Comparison of ENCODE assay signal across 1 cellular context in the genomic region with DNA sequence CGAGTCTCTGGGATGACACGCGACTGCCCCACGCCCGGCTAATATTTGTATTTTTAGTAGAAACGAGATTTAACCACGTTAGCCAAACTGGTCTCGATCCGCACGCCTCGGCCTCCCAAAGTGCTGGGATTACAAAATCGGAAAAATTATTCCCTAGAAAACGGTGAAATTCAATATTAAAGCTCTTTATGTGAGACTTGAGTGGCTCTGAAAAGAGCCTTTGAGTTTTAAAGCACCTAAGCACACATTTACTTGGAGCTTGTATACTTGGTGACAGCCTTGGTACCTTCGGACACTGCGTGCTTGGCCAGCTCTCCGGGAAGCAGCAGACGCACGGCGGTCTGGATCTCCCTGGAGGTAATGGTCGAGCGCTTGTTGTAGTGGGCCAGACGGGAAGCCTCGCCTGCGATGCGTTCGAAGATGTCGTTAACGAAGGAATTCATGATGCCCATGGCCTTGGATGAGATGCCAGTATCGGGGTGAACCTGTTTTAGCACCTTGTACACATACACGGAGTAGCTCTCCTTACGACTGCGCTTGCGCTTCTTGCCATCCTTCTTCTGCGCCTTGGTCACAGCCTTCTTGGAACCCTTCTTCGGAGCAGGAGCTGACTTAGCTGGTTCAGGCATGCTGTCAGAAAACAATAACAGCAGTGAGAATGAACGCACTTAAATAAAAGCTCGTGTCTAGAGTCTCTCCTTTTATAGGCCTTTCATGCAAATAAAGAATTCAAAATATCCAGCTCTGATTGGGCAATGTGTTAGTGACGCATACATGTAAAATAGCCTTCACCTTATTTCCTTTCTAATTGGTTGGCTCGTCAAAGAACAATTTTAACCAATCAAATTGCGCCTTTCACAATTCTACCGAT.
TF ChIP-seq lines count a peak whose summit lies in the region.

No MANE protein-coding gene starts in this region.

TF ChIP-seq in K562, 482 proteins besides CTCF, POLR2A, EP300 and RAD21 (continued from another document):
- TF ChIP-seq, protein P1, sequence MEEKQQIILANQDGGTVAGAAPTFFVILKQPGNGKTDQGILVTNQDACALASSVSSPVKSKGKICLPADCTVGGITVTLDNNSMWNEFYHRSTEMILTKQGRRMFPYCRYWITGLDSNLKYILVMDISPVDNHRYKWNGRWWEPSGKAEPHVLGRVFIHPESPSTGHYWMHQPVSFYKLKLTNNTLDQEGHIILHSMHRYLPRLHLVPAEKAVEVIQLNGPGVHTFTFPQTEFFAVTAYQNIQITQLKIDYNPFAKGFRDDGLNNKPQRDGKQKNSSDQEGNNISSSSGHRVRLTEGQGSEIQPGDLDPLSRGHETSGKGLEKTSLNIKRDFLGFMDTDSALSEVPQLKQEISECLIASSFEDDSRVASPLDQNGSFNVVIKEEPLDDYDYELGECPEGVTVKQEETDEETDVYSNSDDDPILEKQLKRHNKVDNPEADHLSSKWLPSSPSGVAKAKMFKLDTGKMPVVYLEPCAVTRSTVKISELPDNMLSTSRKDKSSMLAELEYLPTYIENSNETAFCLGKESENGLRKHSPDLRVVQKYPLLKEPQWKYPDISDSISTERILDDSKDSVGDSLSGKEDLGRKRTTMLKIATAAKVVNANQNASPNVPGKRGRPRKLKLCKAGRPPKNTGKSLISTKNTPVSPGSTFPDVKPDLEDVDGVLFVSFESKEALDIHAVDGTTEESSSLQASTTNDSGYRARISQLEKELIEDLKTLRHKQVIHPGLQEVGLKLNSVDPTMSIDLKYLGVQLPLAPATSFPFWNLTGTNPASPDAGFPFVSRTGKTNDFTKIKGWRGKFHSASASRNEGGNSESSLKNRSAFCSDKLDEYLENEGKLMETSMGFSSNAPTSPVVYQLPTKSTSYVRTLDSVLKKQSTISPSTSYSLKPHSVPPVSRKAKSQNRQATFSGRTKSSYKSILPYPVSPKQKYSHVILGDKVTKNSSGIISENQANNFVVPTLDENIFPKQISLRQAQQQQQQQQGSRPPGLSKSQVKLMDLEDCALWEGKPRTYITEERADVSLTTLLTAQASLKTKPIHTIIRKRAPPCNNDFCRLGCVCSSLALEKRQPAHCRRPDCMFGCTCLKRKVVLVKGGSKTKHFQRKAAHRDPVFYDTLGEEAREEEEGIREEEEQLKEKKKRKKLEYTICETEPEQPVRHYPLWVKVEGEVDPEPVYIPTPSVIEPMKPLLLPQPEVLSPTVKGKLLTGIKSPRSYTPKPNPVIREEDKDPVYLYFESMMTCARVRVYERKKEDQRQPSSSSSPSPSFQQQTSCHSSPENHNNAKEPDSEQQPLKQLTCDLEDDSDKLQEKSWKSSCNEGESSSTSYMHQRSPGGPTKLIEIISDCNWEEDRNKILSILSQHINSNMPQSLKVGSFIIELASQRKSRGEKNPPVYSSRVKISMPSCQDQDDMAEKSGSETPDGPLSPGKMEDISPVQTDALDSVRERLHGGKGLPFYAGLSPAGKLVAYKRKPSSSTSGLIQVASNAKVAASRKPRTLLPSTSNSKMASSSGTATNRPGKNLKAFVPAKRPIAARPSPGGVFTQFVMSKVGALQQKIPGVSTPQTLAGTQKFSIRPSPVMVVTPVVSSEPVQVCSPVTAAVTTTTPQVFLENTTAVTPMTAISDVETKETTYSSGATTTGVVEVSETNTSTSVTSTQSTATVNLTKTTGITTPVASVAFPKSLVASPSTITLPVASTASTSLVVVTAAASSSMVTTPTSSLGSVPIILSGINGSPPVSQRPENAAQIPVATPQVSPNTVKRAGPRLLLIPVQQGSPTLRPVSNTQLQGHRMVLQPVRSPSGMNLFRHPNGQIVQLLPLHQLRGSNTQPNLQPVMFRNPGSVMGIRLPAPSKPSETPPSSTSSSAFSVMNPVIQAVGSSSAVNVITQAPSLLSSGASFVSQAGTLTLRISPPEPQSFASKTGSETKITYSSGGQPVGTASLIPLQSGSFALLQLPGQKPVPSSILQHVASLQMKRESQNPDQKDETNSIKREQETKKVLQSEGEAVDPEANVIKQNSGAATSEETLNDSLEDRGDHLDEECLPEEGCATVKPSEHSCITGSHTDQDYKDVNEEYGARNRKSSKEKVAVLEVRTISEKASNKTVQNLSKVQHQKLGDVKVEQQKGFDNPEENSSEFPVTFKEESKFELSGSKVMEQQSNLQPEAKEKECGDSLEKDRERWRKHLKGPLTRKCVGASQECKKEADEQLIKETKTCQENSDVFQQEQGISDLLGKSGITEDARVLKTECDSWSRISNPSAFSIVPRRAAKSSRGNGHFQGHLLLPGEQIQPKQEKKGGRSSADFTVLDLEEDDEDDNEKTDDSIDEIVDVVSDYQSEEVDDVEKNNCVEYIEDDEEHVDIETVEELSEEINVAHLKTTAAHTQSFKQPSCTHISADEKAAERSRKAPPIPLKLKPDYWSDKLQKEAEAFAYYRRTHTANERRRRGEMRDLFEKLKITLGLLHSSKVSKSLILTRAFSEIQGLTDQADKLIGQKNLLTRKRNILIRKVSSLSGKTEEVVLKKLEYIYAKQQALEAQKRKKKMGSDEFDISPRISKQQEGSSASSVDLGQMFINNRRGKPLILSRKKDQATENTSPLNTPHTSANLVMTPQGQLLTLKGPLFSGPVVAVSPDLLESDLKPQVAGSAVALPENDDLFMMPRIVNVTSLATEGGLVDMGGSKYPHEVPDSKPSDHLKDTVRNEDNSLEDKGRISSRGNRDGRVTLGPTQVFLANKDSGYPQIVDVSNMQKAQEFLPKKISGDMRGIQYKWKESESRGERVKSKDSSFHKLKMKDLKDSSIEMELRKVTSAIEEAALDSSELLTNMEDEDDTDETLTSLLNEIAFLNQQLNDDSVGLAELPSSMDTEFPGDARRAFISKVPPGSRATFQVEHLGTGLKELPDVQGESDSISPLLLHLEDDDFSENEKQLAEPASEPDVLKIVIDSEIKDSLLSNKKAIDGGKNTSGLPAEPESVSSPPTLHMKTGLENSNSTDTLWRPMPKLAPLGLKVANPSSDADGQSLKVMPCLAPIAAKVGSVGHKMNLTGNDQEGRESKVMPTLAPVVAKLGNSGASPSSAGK (IDR thresholded peaks at IDR 0.05), result peak; percentile 84
